Comparison of ENCODE assay signal across 26 cellular contexts in the genomic region with DNA sequence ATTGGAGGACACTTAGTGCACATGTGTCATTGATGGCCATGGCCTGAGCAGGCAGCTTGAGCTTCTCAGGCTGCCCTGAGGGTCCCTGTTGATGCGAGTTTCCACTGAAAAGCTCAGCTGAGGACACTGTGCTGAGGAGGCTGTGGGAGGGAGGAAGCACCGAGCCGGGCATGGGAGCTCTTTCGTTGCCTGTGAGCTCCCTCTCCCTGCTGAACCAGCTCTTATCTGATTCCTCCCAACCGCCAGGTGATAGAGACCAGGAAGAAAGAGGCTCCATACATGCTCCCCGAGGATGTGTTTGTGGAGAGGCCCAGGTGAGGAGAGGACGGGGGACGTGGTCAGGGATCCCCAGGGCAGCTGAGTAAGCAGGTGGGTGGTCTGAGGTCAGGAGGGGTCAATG. TPM values are rescaled to one million over a fixed set of nuclear protein-coding genes. Genes with fewer than 3 reads are reported as not detected.
"Had no signal": no experiment of that assay in that cellular context is flagged by ENCODE, and none has a peak within 500 bp of the region (broad histone marks: within the 10 kb centered on the region; RNA-seq: fewer than 3 reads in every experiment).

No MANE protein-coding gene starts in this region.

- H3K27ac ChIP-seq: colonic mucosa, epithelial cell of prostate, esophagus squamous epithelium, gastrocnemius medialis, heart right ventricle, left lung, lower lobe of right lung had no signal

- H3K9me3 ChIP-seq: colonic mucosa, esophagus squamous epithelium, gastrocnemius medialis, heart right ventricle, left lung, lower lobe of right lung, mucosa of descending colon had no signal

- ATAC-seq: effector memory CD8-positive, alpha-beta T cell; esophagus mucosa; gastrocnemius medialis; left cardiac atrium; left ventricle myocardium superior; mucosa of descending colon had no signal

- H3K27me3 ChIP-seq: colonic mucosa, gastrocnemius medialis, heart right ventricle, left lung had no signal

- DNase-seq: colonic mucosa; cortex of kidney; effector CD8-positive, alpha-beta T cell; effector memory CD8-positive, alpha-beta T cell; endodermal cell; erythroblast; esophagus squamous epithelium; foreskin fibroblast; foreskin melanocyte; gastrocnemius medialis; glutamatergic neuron; heart right ventricle; hippocampal formation; left cardiac atrium; left lung; left ventricle myocardium superior; lower lobe of right lung; mesenchymal stem cell; mucosa of descending colon had no signal

- FAIRE-seq: endometrium, islet of Langerhans, keratinocyte had no signal

- H3K4me3 ChIP-seq: colonic mucosa, esophagus squamous epithelium, gastrocnemius medialis, heart right ventricle, left lung, lower lobe of right lung, mucosa of descending colon had no signal

- H3K36me3 ChIP-seq: colonic mucosa, esophagus squamous epithelium, gastrocnemius medialis, left lung, lower lobe of right lung had no signal

- H3K4me1 ChIP-seq: colonic mucosa, esophagus squamous epithelium, gastrocnemius medialis, heart right ventricle, left lung, lower lobe of right lung had no signal

RNA-seq across cellular contexts. Expression of a gene that starts 27.3 kb away (rescaled TPM):
- total RNA-seq: chondrocyte, mesothelial cell of epicardium had no signal
- polyA plus RNA-seq: keratinocyte had no signal
